In the genomic region with DNA sequence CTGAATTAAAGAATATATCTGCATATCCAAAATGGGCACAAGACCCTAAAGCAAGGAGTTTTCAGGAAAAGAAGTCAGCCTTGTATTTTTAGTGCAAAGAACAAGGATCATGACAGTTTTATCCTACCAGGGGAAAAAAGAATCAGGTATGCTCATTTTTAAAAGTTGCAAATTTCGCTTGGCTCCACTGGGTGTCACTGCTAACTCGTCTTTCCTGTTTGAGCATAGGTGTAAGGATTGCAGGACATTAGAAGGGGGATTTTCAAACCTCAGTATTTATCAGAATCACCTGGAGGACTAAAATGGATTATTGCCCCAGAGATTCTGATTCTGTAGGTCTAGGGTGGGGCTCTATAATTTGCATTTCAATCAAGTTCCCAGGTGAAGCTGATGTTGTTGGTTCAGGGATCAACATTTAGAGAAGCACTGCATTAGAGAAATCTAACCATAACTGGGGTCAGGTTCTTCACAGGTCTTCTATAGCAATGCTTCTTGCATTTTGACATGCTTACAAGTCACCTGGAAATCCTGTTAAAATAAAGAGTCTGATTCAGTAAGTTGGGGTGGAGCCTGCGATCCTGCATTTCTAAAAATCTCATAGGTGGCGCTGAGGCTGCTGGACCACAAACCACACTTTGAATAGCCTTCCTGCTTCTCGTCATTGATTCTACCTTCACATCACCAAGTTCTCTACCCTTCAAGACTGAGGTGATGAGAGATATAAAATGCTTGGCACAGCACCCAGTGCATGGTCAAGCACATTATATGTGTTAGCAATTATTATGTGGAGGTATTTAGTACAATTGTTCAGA, we compare ENCODE assay signal across 8 cellular contexts. TPM values are rescaled to one million over a fixed set of nuclear protein-coding genes. Genes with fewer than 3 reads are reported as not detected.
DNase-seq lines count a peak whose midpoint lies in the region; ATAC-seq, FAIRE-seq and TF ChIP-seq lines count a peak whose summit lies in the region.

No MANE protein-coding gene starts in this region.

- in situ Hi-C loops in HepG2 (cut with HindIII; ENCODE audit: extremely low pct_ligation_motif_present, low pct_unique_long_range_greater_than_20kb) = no loop called here

- 15% methylated on average over 5 of the region's 5 CpGs for WGBS in HepG2 (ENCODE audit: low lambda C conversion rate)
- 39 to 43% methylated on average over 5 of the region's 5 CpGs for WGBS in aorta, 2 donors

- no peaks in the 10 kb centered on the region for H4K20me1 ChIP-seq in HepG2 (ENCODE audit: insufficient read depth, low read length)

- no peak overlapping the region for H3K4me3 ChIP-seq in HepG2 (replicated peaks in 1 of 3; ENCODE audit: insufficient read depth in 1 of 3, low read depth in 2 of 3, low read length in 3 of 3)
- no peak overlapping the region for H3K4me3 ChIP-seq in aorta (ENCODE audit: low read length in 2 of 2)
- no peak overlapping the region for H3K4me3 ChIP-seq in effector memory CD4-positive, alpha-beta T cell (ENCODE audit: insufficient read depth, low read depth, low read length, poor library complexity, severe bottlenecking)

- TF ChIP-seq EP300 in HepG2 (IDR thresholded peaks at IDR 0.05; ENCODE audit: low read depth in 2 of 2, low read length in 2 of 2) (no peak), HepG2 (CRISPR knock-in tag; IDR thresholded peaks at IDR 0.05; ENCODE audit: borderline replicate concordance) (no peak)

- peak; percentile 61 for TF ChIP-seq CTCF in HepG2 (CRISPR knock-in tag; IDR thresholded peaks at IDR 0.05)

- peak; percentile 51 for ATAC-seq in GM21360 (IDR thresholded peaks at IDR 0.05; ENCODE audit: unreplicated experiment)
- ATAC-seq in HepG2 = peak; percentile 66
- no peak for ATAC-seq in aorta (ENCODE audit: low FRiP score)

- FAIRE-seq in HepG2 (lab: Jason Lieb, UNC) (peak; percentile 70), RCC 7860 (lab: Jason Lieb, UNC) (no peak)

- POLR2A ChIA-PET in activated CD4-positive, alpha-beta memory T cell treated with anti-CD3 and anti-CD28 coated beads, Interleukin-2, amount 10 ng/mL, durations not matched to agents 7 days and 5 days (lab: Charles Lee) = no interaction called here
- POLR2A ChIA-PET in HepG2 (lab: Yijun Ruan, JAX) = no interaction called here

- H3K27ac ChIP-seq in HepG2 (ENCODE audit: extremely low read length, insufficient read depth, low read length) (no peak overlapping the region), aorta (ENCODE audit: low read depth in 1 of 2, low read length in 2 of 2) (no peak overlapping the region)
- H3K27ac ChIP-seq in effector memory CD4-positive, alpha-beta T cell (ENCODE audit: insufficient read depth, low read length, poor library complexity, severe bottlenecking) = no peak overlapping the region

- no peaks in the 10 kb centered on the region for H3K79me2 ChIP-seq in HepG2 (ENCODE audit: insufficient read depth, low read length)

- peaks cover 7% of the 10 kb centered on the region for H3K36me3 Mint-ChIP-seq in activated CD4-positive, alpha-beta memory T cell treated with anti-CD3 and anti-CD28 coated beads, Interleukin-2, amount 10 ng/mL, durations not matched to agents 7 days and 5 days (ENCODE audit: low read depth)

- H2AFZ ChIP-seq in HepG2 (ENCODE audit: low read length) = no peak overlapping the region

- no TSS peak for BruUV-seq in HepG2 (replicated peaks; lab: Mats Ljungman, UMichigan)

- H3K27me3 Mint-ChIP-seq in activated CD4-positive, alpha-beta memory T cell treated with anti-CD3 and anti-CD28 coated beads, Interleukin-2, amount 10 ng/mL, durations not matched to agents 7 days and 5 days = peaks cover 9% of the 10 kb centered on the region

- H3K9me3 Mint-ChIP-seq in activated CD4-positive, alpha-beta memory T cell treated with anti-CD3 and anti-CD28 coated beads, Interleukin-2, amount 10 ng/mL, durations not matched to agents 7 days and 5 days = no peaks in the 10 kb centered on the region

- H3K4me2 ChIP-seq in HepG2 (ENCODE audit: low read depth, low read length) = no peak overlapping the region

- TF ChIP-seq RAD21 in HepG2 (CRISPR knock-in tag; IDR thresholded peaks at IDR 0.05) = no peak

- H3K9ac ChIP-seq in HepG2 (ENCODE audit: insufficient read depth, low read depth, low read length) = no peak overlapping the region

- H3K27me3 ChIP-seq in HepG2 (ENCODE audit: control insufficient read depth in 1 of 2, insufficient read depth in 2 of 2, low read length in 2 of 2) = no peaks in the 10 kb centered on the region
- no peaks in the 10 kb centered on the region for H3K27me3 ChIP-seq in aorta (ENCODE audit: control insufficient read depth in 1 of 2, insufficient read depth in 2 of 2, low read length in 1 of 2)
- no peaks in the 10 kb centered on the region for H3K27me3 ChIP-seq in effector memory CD4-positive, alpha-beta T cell (replicated peaks; ENCODE audit: control insufficient read depth, insufficient read depth, low read length, poor library complexity, severe bottlenecking)

- TF ChIP-seq POLR2A in HepG2 (IDR thresholded peaks at IDR 0.05; ENCODE audit: insufficient read depth in 1 of 2, low read depth in 2 of 2, low read length in 2 of 2) = no peak

- H3K4me3 Mint-ChIP-seq in activated CD4-positive, alpha-beta memory T cell treated with anti-CD3 and anti-CD28 coated beads, Interleukin-2, amount 10 ng/mL, durations not matched to agents 7 days and 5 days = no peak overlapping the region

- DNase-seq in DMS 273 treated with DMSO at 0.1 percent for 48 hours (lab: John Stamatoyannopoulos, UW) (peak; percentile 14), NCI-H1417 treated with DMSO at 0.1 percent for 48 hours (lab: John Stamatoyannopoulos, UW) (peak; percentile 27), HepG2 (ENCODE audit: low spot score) (peak; percentile 12), aorta (no peak), RCC 7860 (ENCODE audit: low spot score) (no peak)
- DNase-seq in activated CD4-positive, alpha-beta memory T cell treated with anti-CD3 and anti-CD28 coated beads, Interleukin-2, amount 10 ng/mL, durations not matched to agents 7 days and 5 days = peak; percentile 20
- DNase-seq in effector memory CD4-positive, alpha-beta T cell = no peak

- H3K36me3 ChIP-seq in HepG2 (replicated peaks in 1 of 2; ENCODE audit: control insufficient read depth in 1 of 2, insufficient read depth in 2 of 2, low read length in 2 of 2) = no peaks in the 10 kb centered on the region
- no peaks in the 10 kb centered on the region for H3K36me3 ChIP-seq in aorta (ENCODE audit: control insufficient read depth in 1 of 2, insufficient read depth in 2 of 2, low read length in 1 of 2)
- H3K36me3 ChIP-seq in effector memory CD4-positive, alpha-beta T cell (ENCODE audit: control insufficient read depth, insufficient read depth, low read length) = no peaks in the 10 kb centered on the region

- H3K9me3 ChIP-seq in HepG2 (ENCODE audit: low read length) (no peaks in the 10 kb centered on the region), aorta (ENCODE audit: control insufficient read depth, low read length) (peaks cover 2% of the 10 kb centered on the region)
- no peaks in the 10 kb centered on the region for H3K9me3 ChIP-seq in effector memory CD4-positive, alpha-beta T cell (ENCODE audit: control insufficient read depth, low read length)

- CTCF ChIA-PET in activated CD4-positive, alpha-beta memory T cell treated with anti-CD3 and anti-CD28 coated beads, Interleukin-2, amount 10 ng/mL, durations not matched to agents 7 days and 5 days (lab: Charles Lee) = interaction anchor here (1.0 kb wide), 1 partner anchor 14 kb away, joined by 4 read pairs; no protein-coding TSS in a partner anchor
- CTCF ChIA-PET in HepG2 (lab: Yijun Ruan, JAX; ENCODE audit: low intra/inter-chr PET ratio, low total read pairs) = no interaction called here

- intact Hi-C loops in HepG2 (cut with micrococcal nuclease; ENCODE audit: unreplicated experiment) = loop anchor here (1.0 to 2.0 kb wide), 3 partner anchors 49 to 1711 kb away; no protein-coding TSS in a partner anchor
- intact Hi-C loops in aorta (cut with DNase I) = no loop called here

- peaks cover 8% of the 10 kb centered on the region for H3K4me1 Mint-ChIP-seq in activated CD4-positive, alpha-beta memory T cell treated with anti-CD3 and anti-CD28 coated beads, Interleukin-2, amount 10 ng/mL, durations not matched to agents 7 days and 5 days

- no peak overlapping the region for H3K27ac Mint-ChIP-seq in activated CD4-positive, alpha-beta memory T cell treated with anti-CD3 and anti-CD28 coated beads, Interleukin-2, amount 10 ng/mL, durations not matched to agents 7 days and 5 days

- H3K4me1 ChIP-seq in HepG2 (ENCODE audit: insufficient read depth, low read length) (no peaks in the 10 kb centered on the region), aorta (ENCODE audit: control insufficient read depth in 1 of 2, insufficient read depth in 2 of 2, low read length in 2 of 2) (no peaks in the 10 kb centered on the region)
- H3K4me1 ChIP-seq in effector memory CD4-positive, alpha-beta T cell (ENCODE audit: control insufficient read depth, insufficient read depth, low read length, poor library complexity, severe bottlenecking) = no peaks in the 10 kb centered on the region

RNA-seq across cellular contexts. Expression of a gene that starts 39.6 kb away (rescaled TPM):
- 10 to 100 TPM; 69.1 to 69.9 TPM for total RNA-seq in activated CD4-positive, alpha-beta memory T cell treated with anti-CD3 and anti-CD28 coated beads, Interleukin-2, amount 10 ng/mL, durations not matched to agents 7 days and 5 days
- total RNA-seq in HepG2 (2016; rRNA removed; fragmentation: Illumina TruSeq; extraction: Trizol) = 39.4 and 44.9 TPM in 2 replicates
- total RNA-seq in HepG2 (2016; cell fraction: cytosol; rRNA removed; fragmentation: Illumina TruSeq; extraction: Trizol; ENCODE audit: low read depth) = 3.3 and 3.9 TPM in 2 replicates
- 40.5 and 48.2 TPM in 2 replicates for total RNA-seq in HepG2 (2016; cell fraction: insoluble cytoplasmic fraction; rRNA removed; fragmentation: Illumina TruSeq; extraction: Trizol)
- 9.4 and 9.9 TPM in 2 replicates for total RNA-seq in HepG2 (2016; cell fraction: membrane; rRNA removed; fragmentation: Illumina TruSeq; extraction: Trizol)
- 42.7 and 46.8 TPM in 2 replicates for total RNA-seq in HepG2 (2016; cell fraction: nucleus; rRNA removed; fragmentation: Illumina TruSeq; extraction: Trizol)
- polyA plus RNA-seq in HepG2 (2011; rRNA removed) = 13.6 and 26.0 TPM in 2 replicates
- 7.1 and 7.6 TPM in 2 replicates for polyA plus RNA-seq in HepG2 (2011; cell fraction: cytosol; rRNA removed)
- 15.8 and 23.6 TPM in 2 replicates for polyA plus RNA-seq in HepG2 (2011; cell fraction: nucleus; rRNA removed)
- 7.8 and 20.7 TPM in 2 replicates for polyA plus RNA-seq in HepG2 (2012)
- polyA plus RNA-seq in HepG2 (2016; cell fraction: cytosol; fragmentation: Illumina TruSeq; extraction: Trizol; ENCODE audit: low read depth) = 1.7 and 2.1 TPM in 2 replicates
- polyA plus RNA-seq in HepG2 (2016; cell fraction: insoluble cytoplasmic fraction; fragmentation: Illumina TruSeq; extraction: Trizol; ENCODE audit: low read depth) = 44.6 and 50.9 TPM in 2 replicates
- 4.5 and 4.7 TPM in 2 replicates for polyA plus RNA-seq in HepG2 (2016; cell fraction: membrane; fragmentation: Illumina TruSeq; extraction: Trizol; ENCODE audit: low read depth)
- polyA plus RNA-seq in HepG2 (2016; cell fraction: nucleus; fragmentation: Illumina TruSeq; extraction: Trizol; ENCODE audit: insufficient read depth, low read depth) = 62.5 and 67.7 TPM in 2 replicates
- 3.0 and 12.4 TPM in 2 replicates for polyA minus RNA-seq in HepG2 (2011; rRNA and poly(A)+ RNA removed; ENCODE audit: low replicate concordance)
- 4.1 and 6.1 TPM in 2 replicates for polyA minus RNA-seq in HepG2 (2011; cell fraction: cytosol; rRNA and poly(A)+ RNA removed)
- polyA minus RNA-seq in HepG2 (2011; cell fraction: nucleus; rRNA and poly(A)+ RNA removed) = 26.4 and 37.1 TPM in 2 replicates
- 1 to 10 TPM in 1 of 2 donors, under 1 TPM in 1; 0.49 to 1.2 TPM for total RNA-seq in aorta
- 1 to 10 TPM in 1 of 2 donors, under 1 TPM in 1; 0.51 to 2.4 TPM for polyA plus RNA-seq in aorta

Comparison
In these comparisons a context has a peak if more than half of its experiments do, and no peak if none do; other contexts are left out.
1. DNase-seq: peak in DMS 273 treated with DMSO at 0.1 percent for 48 hours (single experiment), NCI-H1417 treated with DMSO at 0.1 percent for 48 hours (single experiment), activated CD4-positive, alpha-beta memory T cell treated with anti-CD3 and anti-CD28 coated beads, Interleukin-2, amount 10 ng/mL, durations not matched to agents 7 days and 5 days (single experiment) and HepG2 (single experiment); none in aorta (0 of 2), RCC 7860 (single experiment) and effector memory CD4-positive, alpha-beta T cell (0 of 3).